ENCODE assay signal across 2 cellular contexts in genomic region chr18:57532987-57533386, GRCh38.
TF ChIP-seq lines count a peak whose summit lies in the region.

No MANE protein-coding gene starts in this region.

TF ChIP-seq in IMR-90, 13 proteins besides CTCF, POLR2A, EP300 and RAD21:
- TF ChIP-seq MAFK (IDR thresholded peaks at IDR 0.05; ENCODE audit: low read depth, low read length) (no peak), SMC3 (IDR thresholded peaks at IDR 0.05; ENCODE audit: low read depth, low read length) (no peak)

TF ChIP-seq in HepG2, 621 proteins besides CTCF, POLR2A, EP300 and RAD21:
- no peak for TF ChIP-seq BATF2 (CRISPR knock-in tag; IDR thresholded peaks at IDR 0.05)
- TF ChIP-seq CCDC6 (CRISPR knock-in tag; IDR thresholded peaks at IDR 0.05): 0 out of 2 replicates have a peak, but pooled peaks have one; percentile 16
- no peak for TF ChIP-seq HMGA1 (CRISPR knock-in tag; conservative IDR thresholded peaks at IDR 0.05)
- TF ChIP-seq, protein P1, sequence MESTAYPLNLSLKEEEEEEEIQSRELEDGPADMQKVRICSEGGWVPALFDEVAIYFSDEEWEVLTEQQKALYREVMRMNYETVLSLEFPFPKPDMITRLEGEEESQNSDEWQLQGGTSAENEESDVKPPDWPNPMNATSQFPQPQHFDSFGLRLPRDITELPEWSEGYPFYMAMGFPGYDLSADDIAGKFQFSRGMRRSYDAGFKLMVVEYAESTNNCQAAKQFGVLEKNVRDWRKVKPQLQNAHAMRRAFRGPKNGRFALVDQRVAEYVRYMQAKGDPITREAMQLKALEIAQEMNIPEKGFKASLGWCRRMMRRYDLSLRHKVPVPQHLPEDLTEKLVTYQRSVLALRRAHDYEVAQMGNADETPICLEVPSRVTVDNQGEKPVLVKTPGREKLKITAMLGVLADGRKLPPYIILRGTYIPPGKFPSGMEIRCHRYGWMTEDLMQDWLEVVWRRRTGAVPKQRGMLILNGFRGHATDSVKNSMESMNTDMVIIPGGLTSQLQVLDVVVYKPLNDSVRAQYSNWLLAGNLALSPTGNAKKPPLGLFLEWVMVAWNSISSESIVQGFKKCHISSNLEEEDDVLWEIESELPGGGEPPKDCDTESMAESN (CRISPR knock-in tag; conservative IDR thresholded peaks at IDR 0.05): 0 out of 2 replicates have a peak, but pooled peaks have one; percentile 9
- TF ChIP-seq NFIC (IDR thresholded peaks at IDR 0.05; ENCODE audit: low read length): no peak
- no peak for TF ChIP-seq GATA4 (IDR thresholded peaks at IDR 0.05; ENCODE audit: borderline replicate concordance, low read depth)
- no peak for TF ChIP-seq MZF1 (CRISPR knock-in tag; IDR thresholded peaks at IDR 0.05; ENCODE audit: borderline replicate concordance)
- TF ChIP-seq SP140L (CRISPR knock-in tag; IDR thresholded peaks at IDR 0.05; ENCODE audit: borderline replicate concordance): 0 out of 2 replicates have a peak, but pooled peaks have one; percentile 56
- TF ChIP-seq HNF4A (CRISPR knock-in tag; IDR thresholded peaks at IDR 0.05): 0 out of 2 replicates have a peak, but pooled peaks have one; percentile 1
- TF ChIP-seq, protein P2, sequence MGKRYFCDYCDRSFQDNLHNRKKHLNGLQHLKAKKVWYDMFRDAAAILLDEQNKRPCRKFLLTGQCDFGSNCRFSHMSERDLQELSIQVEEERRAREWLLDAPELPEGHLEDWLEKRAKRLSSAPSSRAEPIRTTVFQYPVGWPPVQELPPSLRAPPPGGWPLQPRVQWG (CRISPR knock-in tag; IDR thresholded peaks at IDR 0.05; ENCODE audit: borderline replicate concordance, low read depth): no peak
- TF ChIP-seq, protein P3, sequence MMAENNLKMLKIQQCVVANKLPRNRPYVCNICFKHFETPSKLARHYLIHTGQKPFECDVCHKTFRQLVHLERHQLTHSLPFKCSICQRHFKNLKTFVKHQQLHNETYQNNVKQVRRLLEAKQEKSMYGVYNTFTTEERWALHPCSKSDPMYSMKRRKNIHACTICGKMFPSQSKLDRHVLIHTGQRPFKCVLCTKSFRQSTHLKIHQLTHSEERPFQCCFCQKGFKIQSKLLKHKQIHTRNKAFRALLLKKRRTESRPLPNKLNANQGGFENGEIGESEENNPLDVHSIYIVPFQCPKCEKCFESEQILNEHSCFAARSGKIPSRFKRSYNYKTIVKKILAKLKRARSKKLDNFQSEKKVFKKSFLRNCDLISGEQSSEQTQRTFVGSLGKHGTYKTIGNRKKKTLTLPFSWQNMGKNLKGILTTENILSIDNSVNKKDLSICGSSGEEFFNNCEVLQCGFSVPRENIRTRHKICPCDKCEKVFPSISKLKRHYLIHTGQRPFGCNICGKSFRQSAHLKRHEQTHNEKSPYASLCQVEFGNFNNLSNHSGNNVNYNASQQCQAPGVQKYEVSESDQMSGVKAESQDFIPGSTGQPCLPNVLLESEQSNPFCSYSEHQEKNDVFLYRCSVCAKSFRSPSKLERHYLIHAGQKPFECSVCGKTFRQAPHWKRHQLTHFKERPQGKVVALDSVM (CRISPR knock-in tag; IDR thresholded peaks at IDR 0.05): no peak
- no peak for TF ChIP-seq SATB2 (CRISPR knock-in tag; IDR thresholded peaks at IDR 0.05)
- TF ChIP-seq, protein P4, sequence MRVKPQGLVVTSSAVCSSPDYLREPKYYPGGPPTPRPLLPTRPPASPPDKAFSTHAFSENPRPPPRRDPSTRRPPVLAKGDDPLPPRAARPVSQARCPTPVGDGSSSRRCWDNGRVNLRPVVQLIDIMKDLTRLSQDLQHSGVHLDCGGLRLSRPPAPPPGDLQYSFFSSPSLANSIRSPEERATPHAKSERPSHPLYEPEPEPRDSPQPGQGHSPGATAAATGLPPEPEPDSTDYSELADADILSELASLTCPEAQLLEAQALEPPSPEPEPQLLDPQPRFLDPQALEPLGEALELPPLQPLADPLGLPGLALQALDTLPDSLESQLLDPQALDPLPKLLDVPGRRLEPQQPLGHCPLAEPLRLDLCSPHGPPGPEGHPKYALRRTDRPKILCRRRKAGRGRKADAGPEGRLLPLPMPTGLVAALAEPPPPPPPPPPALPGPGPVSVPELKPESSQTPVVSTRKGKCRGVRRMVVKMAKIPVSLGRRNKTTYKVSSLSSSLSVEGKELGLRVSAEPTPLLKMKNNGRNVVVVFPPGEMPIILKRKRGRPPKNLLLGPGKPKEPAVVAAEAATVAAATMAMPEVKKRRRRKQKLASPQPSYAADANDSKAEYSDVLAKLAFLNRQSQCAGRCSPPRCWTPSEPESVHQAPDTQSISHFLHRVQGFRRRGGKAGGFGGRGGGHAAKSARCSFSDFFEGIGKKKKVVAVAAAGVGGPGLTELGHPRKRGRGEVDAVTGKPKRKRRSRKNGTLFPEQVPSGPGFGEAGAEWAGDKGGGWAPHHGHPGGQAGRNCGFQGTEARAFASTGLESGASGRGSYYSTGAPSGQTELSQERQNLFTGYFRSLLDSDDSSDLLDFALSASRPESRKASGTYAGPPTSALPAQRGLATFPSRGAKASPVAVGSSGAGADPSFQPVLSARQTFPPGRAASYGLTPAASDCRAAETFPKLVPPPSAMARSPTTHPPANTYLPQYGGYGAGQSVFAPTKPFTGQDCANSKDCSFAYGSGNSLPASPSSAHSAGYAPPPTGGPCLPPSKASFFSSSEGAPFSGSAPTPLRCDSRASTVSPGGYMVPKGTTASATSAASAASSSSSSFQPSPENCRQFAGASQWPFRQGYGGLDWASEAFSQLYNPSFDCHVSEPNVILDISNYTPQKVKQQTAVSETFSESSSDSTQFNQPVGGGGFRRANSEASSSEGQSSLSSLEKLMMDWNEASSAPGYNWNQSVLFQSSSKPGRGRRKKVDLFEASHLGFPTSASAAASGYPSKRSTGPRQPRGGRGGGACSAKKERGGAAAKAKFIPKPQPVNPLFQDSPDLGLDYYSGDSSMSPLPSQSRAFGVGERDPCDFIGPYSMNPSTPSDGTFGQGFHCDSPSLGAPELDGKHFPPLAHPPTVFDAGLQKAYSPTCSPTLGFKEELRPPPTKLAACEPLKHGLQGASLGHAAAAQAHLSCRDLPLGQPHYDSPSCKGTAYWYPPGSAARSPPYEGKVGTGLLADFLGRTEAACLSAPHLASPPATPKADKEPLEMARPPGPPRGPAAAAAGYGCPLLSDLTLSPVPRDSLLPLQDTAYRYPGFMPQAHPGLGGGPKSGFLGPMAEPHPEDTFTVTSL (CRISPR knock-in tag; IDR thresholded peaks at IDR 0.05; ENCODE audit: borderline replicate concordance): no peak
- no peak for TF ChIP-seq REPIN1 (CRISPR knock-in tag; IDR thresholded peaks at IDR 0.05; ENCODE audit: borderline replicate concordance, low read depth)
- TF ChIP-seq, protein P5, sequence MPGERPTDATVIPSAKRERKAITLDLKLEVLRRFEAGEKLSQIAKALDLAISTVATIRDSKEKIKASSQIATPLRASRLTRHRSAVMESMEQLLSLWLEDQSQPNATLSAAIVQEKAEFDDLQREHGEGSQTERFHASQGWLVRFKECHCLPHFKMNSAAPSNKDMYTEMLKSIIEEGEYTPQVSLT (CRISPR knock-in tag; IDR thresholded peaks at IDR 0.05; ENCODE audit: borderline replicate concordance, low read depth): no peak
